In the genomic region with DNA sequence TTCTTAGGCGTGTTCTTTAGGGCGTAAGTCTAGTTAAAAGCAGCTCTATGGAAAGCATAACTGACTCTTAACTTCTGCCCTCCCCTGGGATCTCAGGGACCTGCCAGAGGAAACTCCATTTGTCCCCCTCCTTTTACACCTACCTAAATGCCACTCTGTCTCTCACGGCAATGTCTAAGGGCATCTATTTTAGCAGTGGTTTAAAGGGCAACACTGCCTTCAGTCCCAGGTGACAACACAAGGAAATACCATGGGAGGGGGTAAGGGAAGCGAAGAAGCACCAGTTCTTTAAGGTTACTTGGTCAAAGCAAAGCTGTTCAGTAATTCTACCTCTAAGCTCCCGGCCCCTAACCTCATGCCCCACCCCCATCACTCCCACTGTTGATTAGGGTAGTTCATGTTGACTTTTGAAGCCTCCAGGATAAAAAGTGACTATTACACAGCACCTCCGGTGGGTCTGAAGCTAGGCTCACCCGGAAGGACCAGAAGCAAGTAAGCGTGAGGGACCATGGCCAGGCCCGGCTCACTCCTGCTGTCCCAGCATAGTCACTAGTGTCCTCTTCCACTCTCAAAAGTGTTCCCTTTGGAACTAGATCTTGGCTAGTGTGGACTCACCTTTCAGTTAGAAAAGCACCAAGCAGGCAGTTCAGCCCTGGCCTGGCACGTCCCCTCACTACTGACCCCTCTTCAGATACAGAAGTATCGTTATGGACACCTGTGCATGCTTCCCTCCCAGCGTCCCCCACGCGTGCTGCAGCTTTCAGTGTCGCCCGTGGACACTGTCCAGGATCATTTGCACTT, we compare ENCODE assay signal across 9 cellular contexts. TPM values are rescaled to one million over a fixed set of nuclear protein-coding genes. Genes with fewer than 3 reads are reported as not detected.
DNase-seq lines count a peak whose midpoint lies in the region; ATAC-seq and TF ChIP-seq lines count a peak whose summit lies in the region.
"Had no signal": no experiment of that assay in that cellular context is flagged by ENCODE, and none has a peak within 500 bp of the region (broad histone marks: within the 10 kb centered on the region; RNA-seq: fewer than 3 reads in every experiment).

No MANE protein-coding gene starts in this region.

- H3K9ac ChIP-seq in mucosa of rectum (ENCODE audit: low read depth in 1 of 2, low read length in 2 of 2): peak overlapping the region; percentile 85 to 99

- no peaks in the 10 kb centered on the region for H3K27me3 ChIP-seq in body of pancreas
- H3K27me3 ChIP-seq in mucosa of rectum (ENCODE audit: control insufficient read depth in 2 of 2, insufficient read depth in 2 of 2, low read length in 2 of 2): no peaks in the 10 kb centered on the region

- TF ChIP-seq POLR2A in GM19193 (IDR thresholded peaks at IDR 0.05; ENCODE audit: extremely low read depth, insufficient read depth, insufficient read length) (peak; percentile 44), body of pancreas (IDR thresholded peaks at IDR 0.05) (no peak)

- ATAC-seq in body of pancreas (no peak), GM18498 (IDR thresholded peaks at IDR 0.05; ENCODE audit: unreplicated experiment) (no peak), HG03139 (IDR thresholded peaks at IDR 0.05; ENCODE audit: unreplicated experiment) (no peak)

- intact Hi-C loops in body of pancreas (cut with DNase I): no loop called here

- H3K27ac ChIP-seq in 22Rv1 (peak overlapping the region; percentile 80), body of pancreas (peak overlapping the region; percentile 76 to 94 (median 82)), mucosa of rectum (ENCODE audit: low read depth in 2 of 2, low read length in 2 of 2) (peak overlapping the region; percentile 98)

- H3K36me3 ChIP-seq in body of pancreas (replicated peaks in 1 of 2; ENCODE audit: insufficient read depth in 1 of 2, low read depth in 2 of 2) (no peaks in the 10 kb centered on the region), mucosa of rectum (ENCODE audit: control insufficient read depth in 2 of 2, insufficient read depth in 2 of 2, low read length in 2 of 2) (peaks cover 0 to 3% of the 10 kb centered on the region in 2 donors)

- no peak overlapping the region for H3K4me3 ChIP-seq in body of pancreas
- peak overlapping the region; percentile 81 to 95 for H3K4me3 ChIP-seq in mucosa of rectum (ENCODE audit: low read length in 2 of 2)

- WGBS in body of pancreas, 2 donors: 39 to 40% methylated on average over 15 to 16 of the region's 16 CpGs

- H3K4me1 ChIP-seq in body of pancreas (peaks cover 34% of the 10 kb centered on the region), mucosa of rectum (ENCODE audit: control insufficient read depth in 2 of 2, insufficient read depth in 2 of 2, low read length in 2 of 2) (peaks cover 29% of the 10 kb centered on the region in 2 donors)

- H3K9me3 ChIP-seq in body of pancreas (no peaks in the 10 kb centered on the region), mucosa of rectum (ENCODE audit: control insufficient read depth in 2 of 2, low read length in 2 of 2) (no peaks in the 10 kb centered on the region)

- DNase-seq in body of pancreas: peak in 1 of 4 donors; percentile 42
- DNase-seq in COLO668 (lab: John Stamatoyannopoulos, UW; ENCODE audit: unreplicated experiment): no peak
- DNase-seq in SIG-M5 treated with dmso at 0.1 percent for 504 hours (lab: John Stamatoyannopoulos, UW; ENCODE audit: unreplicated experiment): no peak
- DNase-seq: NCI-H2081 had no signal

- TF ChIP-seq CTCF in 22Rv1 (IDR thresholded peaks at IDR 0.05) (no peak), body of pancreas (IDR thresholded peaks at IDR 0.05) (no peak)

RNA-seq across cellular contexts. Expression of a gene that starts 47.0 kb away (rescaled TPM):
- 10 to 100 TPM; 32.2 to 60.6 TPM for total RNA-seq in body of pancreas

Comparison
In these comparisons a context has a peak if more than half of its experiments do, and no peak if none do; other contexts are left out.
1. H3K4me3 ChIP-seq: peak in mucosa of rectum (2 of 2); none in body of pancreas (0 of 2).
2. Peak in every context shown above with its lines, with median percentiles within 50 percentile points of each other: H3K27ac ChIP-seq.